Comparison of ENCODE assay signal across 22 cellular contexts in the genomic region with DNA sequence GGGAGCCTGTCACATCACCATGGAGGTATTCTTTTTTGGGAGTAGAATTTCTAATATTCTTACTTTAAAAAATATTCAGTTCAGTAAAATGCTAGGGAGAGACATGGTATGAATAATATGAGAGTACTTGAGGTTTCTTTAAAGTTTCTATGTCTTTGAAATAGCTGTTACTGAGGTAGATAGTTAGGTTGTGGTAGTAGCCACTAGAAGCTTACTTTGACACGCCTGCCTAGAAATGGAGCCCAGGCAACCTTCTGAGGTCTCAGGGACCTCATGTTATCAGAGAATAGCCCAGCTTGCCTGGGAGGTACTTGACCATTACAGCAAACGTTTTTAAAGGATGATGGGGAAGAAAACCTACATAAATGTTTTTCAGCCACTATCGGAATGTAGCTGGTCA.
"Had no signal": no experiment of that assay in that cellular context is flagged by ENCODE, and none has a peak within 500 bp of the region (broad histone marks: within the 10 kb centered on the region; RNA-seq: fewer than 3 reads in every experiment).

No MANE protein-coding gene starts in this region.

- DNase-seq: Kasumi-1; MM.1S; NCI-H1092 treated with DMSO at 0.1 percent for 48 hours; NCI-H1436; NCI-H187; NCI-H2029; NCI-H2081 treated with DMSO at 0.1 percent for 48 hours; NCI-H2171; NCI-H226; NCI-H446; NCI-H510A; NCI-H524 treated with DMSO at 0.1 percent for 48 hours; NCI-H69; NCI-H774; NK-92 treated with Interleukin-12 subunit alpha and Interleukin-12 subunit beta, amount 100 ng/mL, for 24 hours; PC-3; SHP77; SK-N-SH; SW 1271; T-cell had no signal

- FAIRE-seq: K562 had no signal

- ATAC-seq: K562, Panc1, PC-3, T-cell had no signal

- H3K4me3 ChIP-seq: K562 had no signal
